Comparison of ENCODE assay signal across 8 cellular contexts in the genomic region with DNA sequence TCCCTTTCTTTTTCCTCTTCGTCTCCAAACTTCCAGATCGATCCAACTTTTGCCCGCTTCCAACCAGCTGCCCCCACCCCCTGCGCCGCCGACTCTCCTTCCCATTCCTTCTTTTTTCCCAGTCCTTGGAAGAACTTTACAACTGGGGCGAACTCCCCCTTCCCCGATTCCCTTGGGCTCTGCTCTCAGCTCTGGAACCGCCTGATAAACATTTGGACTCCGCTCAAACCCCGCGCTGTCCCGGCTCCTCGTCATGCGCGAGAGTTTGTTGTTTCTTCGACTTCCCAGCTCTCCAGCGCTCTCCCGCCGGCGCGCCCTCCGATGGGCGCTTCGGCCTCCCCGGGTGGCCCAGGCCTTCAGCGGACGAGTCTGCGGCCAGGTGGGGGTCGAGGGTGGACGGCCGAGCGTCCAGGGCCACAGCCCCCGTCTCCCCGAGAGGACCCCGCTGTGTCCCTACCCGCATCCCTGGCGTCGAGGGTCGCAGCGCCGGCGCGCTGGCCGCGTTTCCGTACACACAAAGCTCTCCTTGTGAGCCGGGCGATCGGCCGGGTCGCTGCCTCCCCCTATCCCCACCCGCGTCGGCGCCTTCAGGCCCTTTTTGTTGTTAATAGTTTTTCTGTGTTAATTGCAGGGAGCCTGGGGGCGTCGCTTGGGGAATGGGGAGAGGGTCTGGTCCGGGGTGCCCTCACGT. TPM values are rescaled to one million over a fixed set of nuclear protein-coding genes. Genes with fewer than 3 reads are reported as not detected.
DNase-seq lines count a peak whose midpoint lies in the region; ATAC-seq and TF ChIP-seq lines count a peak whose summit lies in the region.

No MANE protein-coding gene starts in this region.

- peak; percentile 39 for ATAC-seq in CD4-positive, alpha-beta T cell (ENCODE audit: poor library complexity)
- peak; percentile 75 for ATAC-seq in left colon
- no peak for ATAC-seq in HG02759 (IDR thresholded peaks at IDR 0.05; ENCODE audit: unreplicated experiment)

- peaks cover 0 to 12% of the 10 kb centered on the region in 2 donors for H3K4me1 ChIP-seq in breast epithelium
- H3K4me1 ChIP-seq in stomach = peaks cover 15 to 57% (median 41%) of the 10 kb centered on the region in 4 donors

- TF ChIP-seq EP300 in stomach (IDR thresholded peaks at IDR 0.05) = no peak

- CTCF ChIA-PET in CD4-positive, alpha-beta T cell (lab: Charles Lee) = interaction anchor here (1.1 to 1.9 kb wide), 2 partner anchors 14 to 16 kb away, joined by 3 to 8 read pairs; no protein-coding TSS in a partner anchor

- POLR2A ChIA-PET in CD4-positive, alpha-beta T cell (lab: Charles Lee) = interaction anchor here (1.0 to 2.5 kb wide), 4 partner anchors 16 to 484 kb away, joined by 4 to 11 read pairs (median 6); partner anchors contain the start of genes LRP10, OXA1L and PABPN1

- H3K9me3 ChIP-seq in CD4-positive, alpha-beta T cell (ENCODE audit: control insufficient read depth, low read length) = no peaks in the 10 kb centered on the region
- H3K9me3 ChIP-seq in breast epithelium (no peaks in the 10 kb centered on the region), stomach (no peaks in the 10 kb centered on the region)

- H3K27me3 Mint-ChIP-seq in CD4-positive, alpha-beta T cell = peaks cover 28% of the 10 kb centered on the region

- H3K4me3 ChIP-seq in LNCaP clone FGC (ENCODE audit: low read depth, low read length) (peak overlapping the region; percentile 35), breast epithelium (peak overlapping the region; percentile 98 to 99 (median 99)), stomach (peak overlapping the region; percentile 68 to 95 (median 74))

- H3K36me3 ChIP-seq in breast epithelium (no peaks in the 10 kb centered on the region), stomach (peaks cover 21 to 47% (median 37%) of the 10 kb centered on the region in 4 donors)

- TF ChIP-seq CTCF in CD4-positive, alpha-beta T cell (IDR thresholded peaks at IDR 0.05) = no peak
- no peak for TF ChIP-seq CTCF in LNCaP clone FGC (IDR thresholded peaks at IDR 0.05; ENCODE audit: control insufficient read depth, extremely low read depth, insufficient read depth)
- no peak for TF ChIP-seq CTCF in breast epithelium (IDR thresholded peaks at IDR 0.05)
- no peak for TF ChIP-seq CTCF in stomach (IDR thresholded peaks at IDR 0.05)

- TF ChIP-seq POLR2A in breast epithelium (IDR thresholded peaks at IDR 0.05) (peak; percentile 11), stomach (IDR thresholded peaks at IDR 0.05) (no peak)

- no peak for DNase-seq in CD4-positive, alpha-beta T cell
- DNase-seq in LNCaP clone FGC (ENCODE audit: low read depth) = no peak
- DNase-seq in breast epithelium (ENCODE audit: low spot score in 2 of 2) = no peak
- DNase-seq in left colon = peak; percentile 39 to 67
- DNase-seq in stomach = peak; percentile 71
- no peak for DNase-seq in cerebellum (ENCODE audit: low spot score)
- DNase-seq in SKM-1 (lab: John Stamatoyannopoulos, UW; ENCODE audit: unreplicated experiment) = no peak

- no peaks in the 10 kb centered on the region for H3K9me3 Mint-ChIP-seq in CD4-positive, alpha-beta T cell

- peaks cover 24% of the 10 kb centered on the region for H3K27me3 ChIP-seq in CD4-positive, alpha-beta T cell (ENCODE audit: control insufficient read depth, insufficient read depth, low read length)
- no peaks in the 10 kb centered on the region for H3K27me3 ChIP-seq in breast epithelium
- no peaks in the 10 kb centered on the region for H3K27me3 ChIP-seq in stomach

- WGBS in stomach, 5 donors = 1 to 5% (median 3%) methylated on average over 43 to 60 of the region's 60 CpGs

- H3K27ac ChIP-seq in CD4-positive, alpha-beta T cell (ENCODE audit: low read depth, low read length) = no peak overlapping the region
- H3K27ac ChIP-seq in breast epithelium (peak overlapping the region; percentile 97 to 99), stomach (peak overlapping the region; percentile 90 to 97 (median 93))

- H3K4me3 Mint-ChIP-seq in CD4-positive, alpha-beta T cell = peak overlapping the region; percentile 89

- intact Hi-C loops in CD4-positive, alpha-beta T cell (cut with DNase I, micrococcal nuclease) = no loop called here
- intact Hi-C loops in breast epithelium (cut with DNase I; ENCODE audit: low total_unique reads) = no loop called here
- intact Hi-C loops in left colon (cut with DNase I, micrococcal nuclease) = no loop called here
- intact Hi-C loops in stomach (cut with DNase I; ENCODE audit: low total_unique reads) = no loop called here

- peaks cover 28% of the 10 kb centered on the region for H3K36me3 Mint-ChIP-seq in CD4-positive, alpha-beta T cell (ENCODE audit: low read depth)

- peaks cover 16% of the 10 kb centered on the region for H3K4me1 Mint-ChIP-seq in CD4-positive, alpha-beta T cell (ENCODE audit: low read depth)

- H3K27ac Mint-ChIP-seq in CD4-positive, alpha-beta T cell = peak overlapping the region; percentile 18

RNA-seq across cellular contexts. Expression of gene MMP14, which starts 0.8 kb away (rescaled TPM):
- 1 to 10 TPM; 2.6 to 2.9 TPM for total RNA-seq in CD4-positive, alpha-beta T cell
- 100 to 1,000 TPM in 2 of 3 donors, 10 to 100 TPM in 1; 84.4 to 361 (median 136) TPM for total RNA-seq in breast epithelium
- 100 to 1,000 TPM in 1 of 2 donors, 10 to 100 TPM in 1; 83.0 to 101 TPM for total RNA-seq in left colon
- 100 to 1,000 TPM in 1 of 5 donors, 10 to 100 TPM in 4; 20.5 to 104 (median 46.7) TPM for total RNA-seq in stomach
- polyA plus RNA-seq in stomach = 10 to 100 TPM; 14.7 to 59.1 (median 29.6) TPM
- total RNA-seq in cerebellum = 17.6 TPM

RNA-seq across cellular contexts. Expression of gene MRPL52, which starts 7.5 kb away (rescaled TPM):
- 10 to 100 TPM; 27.6 to 29.4 TPM for total RNA-seq in CD4-positive, alpha-beta T cell
- 10 to 100 TPM; 22.7 to 39.4 (median 34.7) TPM for total RNA-seq in breast epithelium
- total RNA-seq in left colon = 10 to 100 TPM; 64.5 to 81.0 TPM
- total RNA-seq in stomach = 100 to 1,000 TPM in 2 of 5 donors, 10 to 100 TPM in 2, not detected in 1; 25.2 to 194 (median 110) TPM
- 100 to 1,000 TPM; 134 to 181 (median 156) TPM for polyA plus RNA-seq in stomach
- total RNA-seq in cerebellum = 25.8 TPM

RNA-seq across cellular contexts. Expression of gene SLC7A7, which starts 22.0 kb away (rescaled TPM):
- total RNA-seq in CD4-positive, alpha-beta T cell = 1 to 10 TPM in 1 of 2 experiments, under 1 TPM in 1; 0.89 to 1.1 TPM
- total RNA-seq in breast epithelium = 10 to 100 TPM; 17.4 to 46.4 (median 27.2) TPM
- 10 to 100 TPM in 1 of 2 donors, 1 to 10 TPM in 1; 8.4 to 17.4 TPM for total RNA-seq in left colon
- total RNA-seq in stomach = 10 to 100 TPM in 2 of 5 donors, 1 to 10 TPM in 1, not detected in 2; 7.6 to 29.4 (median 10.5) TPM
- 1 to 10 TPM; 3.1 to 8.6 (median 3.2) TPM for polyA plus RNA-seq in stomach
- total RNA-seq in cerebellum = 2.2 TPM

RNA-seq across cellular contexts. Expression of gene LRP10, which starts 34.3 kb away (rescaled TPM):
- 10 to 100 TPM; 52.4 to 54.6 TPM for total RNA-seq in CD4-positive, alpha-beta T cell
- total RNA-seq in breast epithelium (10 to 100 TPM; 70.1 to 97.5 (median 82.3) TPM), left colon (100 to 1,000 TPM; 263 to 308 TPM), stomach (100 to 1,000 TPM in 3 of 5 donors, 10 to 100 TPM in 2; 37.1 to 277 (median 112) TPM), cerebellum (7.8 TPM)
- polyA plus RNA-seq in stomach = 10 to 100 TPM; 25.1 to 47.3 (median 26.9) TPM

RNA-seq across cellular contexts. Expression of gene REM2, which starts 45.8 kb away (rescaled TPM):
- total RNA-seq in CD4-positive, alpha-beta T cell = 1 to 10 TPM; 9.2 to 9.4 TPM
- total RNA-seq in breast epithelium (1 to 10 TPM in 2 of 3 donors, under 1 TPM in 1; 0.96 to 1.3 (median 1.2) TPM), left colon (under 1 TPM; 0.58 to 0.64 TPM), stomach (1 to 10 TPM in 1 of 5 donors, under 1 TPM in 2, not detected in 2; 0.45 to 1.1 (median 0.87) TPM), cerebellum (4.0 TPM)
- 1 to 10 TPM in 1 of 3 donors, under 1 TPM in 1, not detected in 1; 0.12 to 1.2 TPM for polyA plus RNA-seq in stomach

Comparison
In these comparisons a context has a peak if more than half of its experiments do, and no peak if none do; other contexts are left out.
1. DNase-seq: peak in left colon (2 of 2) and stomach (single experiment); none in CD4-positive, alpha-beta T cell (0 of 10), LNCaP clone FGC (single experiment), breast epithelium (0 of 2), cerebellum (single experiment) and SKM-1 (single experiment).
2. H3K4me3 ChIP-seq: peak in every context shown above with its lines; median percentile 99 in breast epithelium; 74 in stomach; 35 in LNCaP clone FGC.